17 cellular contexts compared by ENCODE assay signal in genomic region chr14:68749487-68750475, GRCh38. TPM values are rescaled to one million over a fixed set of nuclear protein-coding genes. Genes with fewer than 3 reads are reported as not detected.
DNase-seq lines count a peak whose midpoint lies in the region; ATAC-seq and TF ChIP-seq lines count a peak whose summit lies in the region.
"Had no signal": no experiment of that assay in that cellular context is flagged by ENCODE, and none has a peak within 500 bp of the region (broad histone marks: within the 10 kb centered on the region; RNA-seq: fewer than 3 reads in every experiment).

No MANE protein-coding gene starts in this region.

- H3K27me3 ChIP-seq in IMR-90 (ENCODE audit: control insufficient read depth, insufficient read depth, low read length) = peaks cover 3% of the 10 kb centered on the region; the same call in 1 of the 2 replicates
- no peaks in the 10 kb centered on the region for H3K27me3 ChIP-seq in hepatocyte
- H3K27me3 ChIP-seq in sigmoid colon = no peaks in the 10 kb centered on the region
- H3K27me3 ChIP-seq in gastrocnemius medialis = no peaks in the 10 kb centered on the region

- DNase-seq in IMR-90 (peak; percentile 41), hepatocyte (ENCODE audit: low spot score) (peak; percentile 76), sigmoid colon (peak; percentile 75), gastrocnemius medialis (no peak), DMS 273 (lab: John Stamatoyannopoulos, UW; ENCODE audit: unreplicated experiment) (no peak)
- DNase-seq: amygdala; DMS79; foreskin fibroblast; midbrain; NCI-H1930; nucleus accumbens; stimulated activated naive CD4-positive, alpha-beta T cell treated with Interleukin-2 at 50 U/mL for 16 hours had no signal

- no peaks in the 10 kb centered on the region for H3K9me3 Mint-ChIP-seq in activated T-helper 17 cell treated with anti-CD3 and anti-CD28 coated beads, Interleukin-2, amount 50 U/mL, for 72 hours
- H3K9me3 Mint-ChIP-seq: dendritic cell treated with granulocyte-macrophage colony-stimulating factor and Interleukin-4, amounts not matched to agents 40 ng/mL and 50 ng/mL, for 4 days had no signal

- H3K23ac ChIP-seq in IMR-90 (ENCODE audit: low read depth, low read length) = no peak overlapping the region

- no peaks in the 10 kb centered on the region for H3K4me1 Mint-ChIP-seq in activated T-helper 17 cell treated with anti-CD3 and anti-CD28 coated beads, Interleukin-2, amount 50 U/mL, for 72 hours

- H3K9me3 ChIP-seq in IMR-90 (ENCODE audit: control insufficient read depth, insufficient read depth, low read length) = no peaks in the 10 kb centered on the region
- H3K9me3 ChIP-seq in hepatocyte (ENCODE audit: low read depth) = no peaks in the 10 kb centered on the region
- H3K9me3 ChIP-seq in sigmoid colon = no peaks in the 10 kb centered on the region
- H3K9me3 ChIP-seq in gastrocnemius medialis = no peaks in the 10 kb centered on the region
- H3K9me3 ChIP-seq: BLaER1 treated with 17β-estradiol and CSF1 and Interleukin-3, amounts not matched to agents 10 nM and 100 nM had no signal

- H3K9me1 ChIP-seq in IMR-90 (ENCODE audit: insufficient read depth, low read length) = 0 out of 2 replicates have a peak, but pooled peaks cover 2% of the 10 kb centered on the region

- no peak for TF ChIP-seq RAD21 in IMR-90 (IDR thresholded peaks at IDR 0.05; ENCODE audit: low read length)

- H4K5ac ChIP-seq in IMR-90 (ENCODE audit: low read depth, low read length) = no peak overlapping the region

- no peak overlapping the region for H2BK15ac ChIP-seq in IMR-90 (ENCODE audit: low read depth, low read length)

- H3K27ac ChIP-seq in IMR-90 (ENCODE audit: insufficient read depth, low read length) (no peak overlapping the region), hepatocyte (peak overlapping the region; percentile 87), sigmoid colon (peak overlapping the region in 3 of 4 donors; percentile 22 to 65 (median 61)), gastrocnemius medialis (no peak overlapping the region)
- H3K27ac ChIP-seq: BLaER1 treated with 17β-estradiol and CSF1 and Interleukin-3, amounts not matched to agents 10 nM and 100 nM had no signal

- H2AK5ac ChIP-seq in IMR-90 (ENCODE audit: low read depth, low read length) = no peak overlapping the region

- H2AFZ ChIP-seq in IMR-90 (replicated peaks; ENCODE audit: low read length, poor library complexity) = peak overlapping the region; percentile 59
- no peak overlapping the region for H2AFZ ChIP-seq in hepatocyte

- TF ChIP-seq CTCF in IMR-90 (conservative IDR thresholded peaks at IDR 0.05; ENCODE audit: low read depth, low read length) (no peak), hepatocyte (IDR thresholded peaks at IDR 0.05; ENCODE audit: poor library complexity) (no peak), sigmoid colon (IDR thresholded peaks at IDR 0.05) (no peak), gastrocnemius medialis (IDR thresholded peaks at IDR 0.05 in 4 of 5, conservative IDR thresholded peaks at IDR 0.05 in 1 of 5) (no peak)

- H3K79me2 ChIP-seq in hepatocyte = no peaks in the 10 kb centered on the region

- H2BK20ac ChIP-seq in IMR-90 (ENCODE audit: low read depth, low read length) = no peak overlapping the region

- H4K20me1 ChIP-seq in IMR-90 (ENCODE audit: insufficient read depth, low read length) (no peaks in the 10 kb centered on the region), hepatocyte (ENCODE audit: insufficient read depth, poor library complexity, severe bottlenecking) (no peaks in the 10 kb centered on the region)
- H4K20me1 ChIP-seq: BLaER1 treated with 17β-estradiol and CSF1 and Interleukin-3, amounts not matched to agents 10 nM and 100 nM had no signal

- H3K27ac Mint-ChIP-seq in activated T-helper 17 cell treated with anti-CD3 and anti-CD28 coated beads, Interleukin-2, amount 50 U/mL, for 72 hours = peak overlapping the region; percentile 24

- no peak overlapping the region for H4K91ac ChIP-seq in IMR-90 (ENCODE audit: insufficient read depth, low read depth, low read length)

- no peak overlapping the region for H3K4ac ChIP-seq in IMR-90 (ENCODE audit: low read depth, low read length)

- no TSS peak for BruUV-seq in IMR-90 (replicated peaks; lab: Mats Ljungman, UMichigan)

- no peaks in the 10 kb centered on the region for H3K27me3 Mint-ChIP-seq in activated T-helper 17 cell treated with anti-CD3 and anti-CD28 coated beads, Interleukin-2, amount 50 U/mL, for 72 hours

- H3K36me3 ChIP-seq in IMR-90 (ENCODE audit: control insufficient read depth, insufficient read depth, low read length) (no peaks in the 10 kb centered on the region), hepatocyte (replicated peaks; ENCODE audit: insufficient read depth, low read depth) (no peaks in the 10 kb centered on the region), sigmoid colon (no peaks in the 10 kb centered on the region), gastrocnemius medialis (no peaks in the 10 kb centered on the region)
- H3K36me3 ChIP-seq: BLaER1 treated with 17β-estradiol and CSF1 and Interleukin-3, amounts not matched to agents 10 nM and 100 nM had no signal

- no peaks in the 10 kb centered on the region for H3K79me1 ChIP-seq in IMR-90 (ENCODE audit: low read depth in 1 of 2, low read length in 2 of 2)

- CTCF ChIA-PET in IMR-90 (lab: Yijun Ruan, JAX) = interaction anchor here (0.6 kb wide), 1 partner anchor 679 kb away, joined by 3 read pairs; no protein-coding TSS in a partner anchor

- TF ChIP-seq EP300 in sigmoid colon (IDR thresholded peaks at IDR 0.05) = no peak

- intact Hi-C loops in IMR-90 (cut with micrococcal nuclease) (no loop called here), sigmoid colon (cut with DNase I) (loop anchor here (5.0 kb wide), 1 partner anchor 42 kb away; no protein-coding TSS in a partner anchor), gastrocnemius medialis (cut with DNase I; ENCODE audit: low total_unique reads) (no loop called here)

- dilution Hi-C loops in IMR-90 (cut with HindIII; ENCODE audit: low sequenced_read_pairs, unreplicated experiment) = no loop called here

- H3K4me2 ChIP-seq in IMR-90 (ENCODE audit: low read depth, low read length) = no peak overlapping the region
- peak overlapping the region; percentile 1 for H3K4me2 ChIP-seq in hepatocyte
- H3K4me2 ChIP-seq: BLaER1 treated with 17β-estradiol and CSF1 and Interleukin-3, amounts not matched to agents 10 nM and 100 nM had no signal

- H2AK9ac ChIP-seq in IMR-90 (replicated peaks; ENCODE audit: low read depth, low read length, poor library complexity) = no peak overlapping the region

- H4K8ac ChIP-seq in IMR-90 (ENCODE audit: low read depth in 2 of 2, low read length in 2 of 2) = no peak overlapping the region; a peak in 1 of 4 replicates

- ATAC-seq in IMR-90 (ENCODE audit: low read depth) (peak; percentile 21; the same call in 1 of the 2 replicates), gastrocnemius medialis (no peak), HG03571 (IDR thresholded peaks at IDR 0.05; ENCODE audit: unreplicated experiment) (no peak), GM21723 (IDR thresholded peaks at IDR 0.05; ENCODE audit: unreplicated experiment) (no peak)
- ATAC-seq in activated T-helper 17 cell treated with anti-CD3 and anti-CD28 coated beads, Interleukin-2, amount 50 U/mL, for 72 hours (replicated peaks) = no peak

- H3K14ac ChIP-seq in IMR-90 (replicated peaks; ENCODE audit: low read depth, low read length) = no peak overlapping the region

- H3K9me2 ChIP-seq in hepatocyte (replicated peaks; ENCODE audit: insufficient read depth) = no peaks in the 10 kb centered on the region

- no peak overlapping the region for H2BK5ac ChIP-seq in IMR-90 (ENCODE audit: low read depth, low read length, poor library complexity, severe bottlenecking)

- in situ Hi-C loops in IMR-90 (cut with MboI; ENCODE audit: low sequenced_read_pairs) = no loop called here
- in situ Hi-C loops in gastrocnemius medialis (cut with MboI; ENCODE audit: low sequenced_read_pairs in 4 of 4) = no loop called here

- POLR2A ChIA-PET in IMR-90 (lab: Charles Lee; ENCODE audit: unreplicated experiment) = interaction anchor here (0.7 kb wide), 1 partner anchor 31 kb away, joined by 3 read pairs; no protein-coding TSS in a partner anchor

- H3K18ac ChIP-seq in IMR-90 (ENCODE audit: low read depth, low read length) = no peak overlapping the region

- H2BK120ac ChIP-seq in IMR-90 (ENCODE audit: low read depth, low read length) = no peak overlapping the region

- WGBS in IMR-90 (ENCODE audit: extremely low coverage in 2 of 2, insufficient read length in 1 of 2), 2 experiments = no CpG with 5 or more reads among the region's 11 CpGs
- 57% methylated on average over 11 of the region's 11 CpGs for WGBS in hepatocyte (ENCODE audit: low lambda C conversion rate, missing lambda C conversion rate)
- 85 to 88% methylated on average over 11 of the region's 11 CpGs for WGBS in sigmoid colon, 2 donors

- no peak overlapping the region for H3K9ac ChIP-seq in IMR-90 (ENCODE audit: low read depth, low read length)
- H3K9ac ChIP-seq: BLaER1 treated with 17β-estradiol and CSF1 and Interleukin-3, amounts not matched to agents 10 nM and 100 nM had no signal

- no peak for TF ChIP-seq POLR2A in IMR-90 (IDR thresholded peaks at IDR 0.05; ENCODE audit: low read depth, low read length)
- no peak for TF ChIP-seq POLR2A in sigmoid colon (IDR thresholded peaks at IDR 0.05)
- TF ChIP-seq POLR2A in gastrocnemius medialis (IDR thresholded peaks at IDR 0.05) = no peak

- H3K4me3 Mint-ChIP-seq in activated T-helper 17 cell treated with anti-CD3 and anti-CD28 coated beads, Interleukin-2, amount 50 U/mL, for 72 hours = no peak overlapping the region
- H3K4me3 Mint-ChIP-seq: dendritic cell treated with granulocyte-macrophage colony-stimulating factor and Interleukin-4, amounts not matched to agents 40 ng/mL and 50 ng/mL, for 4 days had no signal

- H3K4me1 ChIP-seq in IMR-90 (ENCODE audit: control insufficient read depth, insufficient read depth, low read length) (no peaks in the 10 kb centered on the region), hepatocyte (ENCODE audit: insufficient read depth) (peaks cover 36% of the 10 kb centered on the region), sigmoid colon (peaks cover 0 to 60% (median 36%) of the 10 kb centered on the region in 4 donors), gastrocnemius medialis (peaks cover 0 to 3% of the 10 kb centered on the region in 2 donors)

- H3K36me3 Mint-ChIP-seq in activated T-helper 17 cell treated with anti-CD3 and anti-CD28 coated beads, Interleukin-2, amount 50 U/mL, for 72 hours (ENCODE audit: low read depth) = no peaks in the 10 kb centered on the region

- no peak overlapping the region for H3K56ac ChIP-seq in IMR-90 (ENCODE audit: extremely low read depth, insufficient read depth, low read length)

- no peak overlapping the region for H3K4me3 ChIP-seq in IMR-90 (ENCODE audit: insufficient read depth, low read depth, low read length)
- no peak overlapping the region for H3K4me3 ChIP-seq in hepatocyte
- H3K4me3 ChIP-seq in sigmoid colon = no peak overlapping the region
- H3K4me3 ChIP-seq in gastrocnemius medialis = no peak overlapping the region
- H3K4me3 ChIP-seq: BLaER1 treated with 17β-estradiol and CSF1 and Interleukin-3, amounts not matched to agents 10 nM and 100 nM had no signal

RNA-seq across cellular contexts. Expression of gene ZFP36L1, which starts 43.1 kb away (rescaled TPM):
- 6.5 and 19.7 TPM in 2 replicates for total RNA-seq in IMR-90 (2012; rRNA removed)
- 82.3 and 140 TPM in 2 replicates for polyA plus RNA-seq in IMR-90 (2012; rRNA removed)
- polyA plus RNA-seq in IMR-90 (2012; cell fraction: cytosol; rRNA removed) = 116 and 171 TPM in 2 replicates
- 95.1 and 247 TPM in 2 replicates for polyA plus RNA-seq in IMR-90 (2012; cell fraction: nucleus; rRNA removed; ENCODE audit: low replicate concordance)
- 100 to 1,000 TPM in 1 of 2 donors, 10 to 100 TPM in 1; 57.7 to 146 TPM for total RNA-seq in activated T-helper 17 cell treated with anti-CD3 and anti-CD28 coated beads, Interleukin-2, amount 50 U/mL, for 72 hours
- total RNA-seq in hepatocyte = 101 and 111 TPM in 2 replicates
- polyA plus RNA-seq in hepatocyte = 345 and 404 TPM in 2 replicates
- total RNA-seq in sigmoid colon = 100 to 1,000 TPM; 217 to 413 (median 239) TPM
- 100 to 1,000 TPM in 1 of 3 donors, 10 to 100 TPM in 2; 26.6 to 141 (median 52.9) TPM for polyA plus RNA-seq in sigmoid colon
- 100 to 1,000 TPM in 3 of 4 donors, 10 to 100 TPM in 1; 60.2 to 196 (median 125) TPM for total RNA-seq in gastrocnemius medialis

Comparison
In these comparisons a context has a peak if more than half of its experiments do, and no peak if none do; other contexts are left out.
1. DNase-seq: peak in IMR-90 (single experiment), hepatocyte (single experiment) and sigmoid colon (single experiment); none in gastrocnemius medialis (0 of 2) and DMS 273 (single experiment).
2. H3K27ac ChIP-seq: peak in hepatocyte (single experiment) and sigmoid colon (3 of 4); none in IMR-90 (single experiment) and gastrocnemius medialis (0 of 4).